16 cellular contexts compared by ENCODE assay signal in genomic region chr12:5524116-5524768, GRCh38.
A peak's percentile ranks its signal among the peaks of the same experiment; 100 is the strongest.
DNase-seq lines count a peak whose midpoint lies in the region; ATAC-seq, FAIRE-seq and TF ChIP-seq lines count a peak whose summit lies in the region.
"Had no signal": no experiment of that assay in that cellular context is flagged by ENCODE, and none has a peak within 500 bp of the region (broad histone marks: within the 10 kb centered on the region; RNA-seq: fewer than 3 reads in every experiment).

No MANE protein-coding gene starts in this region.

- H3K18ac ChIP-seq in IMR-90 (ENCODE audit: low read depth, low read length): no peak overlapping the region

- H3K27me3 ChIP-seq in IMR-90 (ENCODE audit: control insufficient read depth, insufficient read depth, low read length): no peaks in the 10 kb centered on the region
- no peaks in the 10 kb centered on the region for H3K27me3 ChIP-seq in esophagus muscularis mucosa

- H2BK15ac ChIP-seq in IMR-90 (ENCODE audit: low read depth, low read length): no peak overlapping the region

- no peaks in the 10 kb centered on the region for H3K4me1 ChIP-seq in IMR-90 (ENCODE audit: control insufficient read depth, insufficient read depth, low read length)
- no peaks in the 10 kb centered on the region for H3K4me1 ChIP-seq in esophagus muscularis mucosa

- no peak overlapping the region for H2AFZ ChIP-seq in IMR-90 (replicated peaks; ENCODE audit: low read length, poor library complexity)

- H4K91ac ChIP-seq in IMR-90 (ENCODE audit: insufficient read depth, low read depth, low read length): no peak overlapping the region

- no peak overlapping the region for H3K4me3 ChIP-seq in IMR-90 (ENCODE audit: insufficient read depth, low read depth, low read length)
- H3K4me3 ChIP-seq in esophagus muscularis mucosa: no peak overlapping the region

- no peak for TF ChIP-seq RAD21 in IMR-90 (IDR thresholded peaks at IDR 0.05; ENCODE audit: low read length)

- no peak for TF ChIP-seq EP300 in esophagus muscularis mucosa (IDR thresholded peaks at IDR 0.05)

- ATAC-seq in IMR-90 (ENCODE audit: low read depth) (no peak), HG02571 (IDR thresholded peaks at IDR 0.05; ENCODE audit: unreplicated experiment) (no peak), GM19035 (IDR thresholded peaks at IDR 0.05; ENCODE audit: unreplicated experiment) (no peak)
- ATAC-seq: CD8-positive, alpha-beta T cell; HCT116 had no signal

- H3K27ac ChIP-seq in IMR-90 (ENCODE audit: insufficient read depth, low read length): no peak overlapping the region
- no peak overlapping the region for H3K27ac ChIP-seq in esophagus muscularis mucosa (replicated peaks in 1 of 4)
- H3K27ac ChIP-seq: 22Rv1 had no signal

- TF ChIP-seq POLR2A in IMR-90 (IDR thresholded peaks at IDR 0.05; ENCODE audit: low read depth, low read length) (no peak), esophagus muscularis mucosa (IDR thresholded peaks at IDR 0.05; ENCODE audit: low read depth) (no peak)

- H3K36me3 Mint-ChIP-seq in activated CD4-positive, alpha-beta T cell treated with anti-CD3 and anti-CD28 coated beads, Interleukin-2, amount 10 ng/mL, durations not matched to agents 7 days and 5 days (ENCODE audit: low read depth): no peaks in the 10 kb centered on the region
- H3K36me3 Mint-ChIP-seq in osteocyte (ENCODE audit: unreplicated experiment): no peaks in the 10 kb centered on the region
- H3K36me3 Mint-ChIP-seq: CD14-positive monocyte; CD8-positive, alpha-beta T cell had no signal

- dilution Hi-C loops in IMR-90 (cut with HindIII; ENCODE audit: low sequenced_read_pairs, unreplicated experiment): no loop called here

- no peak overlapping the region for H4K8ac ChIP-seq in IMR-90 (ENCODE audit: low read depth in 2 of 2, low read length in 2 of 2)

- WGBS in IMR-90 (ENCODE audit: extremely low coverage in 2 of 2, insufficient read length in 1 of 2), 2 experiments: 96% methylated on average over 6 of the region's 12 CpGs; no CpG with 5 or more reads in 1 of the 2 experiments
- 92% methylated on average over 12 of the region's 12 CpGs for WGBS in esophagus muscularis mucosa

- H3K79me1 ChIP-seq in IMR-90 (ENCODE audit: low read depth in 1 of 2, low read length in 2 of 2): no peaks in the 10 kb centered on the region

- CTCF ChIA-PET in activated CD4-positive, alpha-beta T cell treated with anti-CD3 and anti-CD28 coated beads, Interleukin-2, amount 10 ng/mL, durations not matched to agents 7 days and 5 days (lab: Charles Lee): no interaction called here
- CTCF ChIA-PET in IMR-90 (lab: Yijun Ruan, JAX): interaction anchor here (1.1 kb wide), 1 partner anchor 27 kb away, joined by 3 read pairs; no protein-coding TSS in a partner anchor

- H2AK9ac ChIP-seq in IMR-90 (replicated peaks; ENCODE audit: low read depth, low read length, poor library complexity): peak overlapping the region; percentile 69

- no peak overlapping the region for H4K5ac ChIP-seq in IMR-90 (ENCODE audit: low read depth, low read length)

- H3K4me3 Mint-ChIP-seq in activated CD4-positive, alpha-beta T cell treated with anti-CD3 and anti-CD28 coated beads, Interleukin-2, amount 10 ng/mL, durations not matched to agents 7 days and 5 days: no peak overlapping the region
- H3K4me3 Mint-ChIP-seq in osteocyte (ENCODE audit: unreplicated experiment): no peak overlapping the region
- H3K4me3 Mint-ChIP-seq: CD14-positive monocyte; CD8-positive, alpha-beta T cell had no signal

- no peaks in the 10 kb centered on the region for H3K9me3 Mint-ChIP-seq in activated CD4-positive, alpha-beta T cell treated with anti-CD3 and anti-CD28 coated beads, Interleukin-2, amount 10 ng/mL, durations not matched to agents 7 days and 5 days
- no peaks in the 10 kb centered on the region for H3K9me3 Mint-ChIP-seq in osteocyte (ENCODE audit: unreplicated experiment)
- H3K9me3 Mint-ChIP-seq: CD8-positive, alpha-beta T cell had no signal

- no peak for FAIRE-seq in HTR-8/SVneo (lab: Jason Lieb, UNC)
- FAIRE-seq: H54 had no signal

- no peak overlapping the region for H3K4ac ChIP-seq in IMR-90 (ENCODE audit: low read depth, low read length)

- no peak overlapping the region for H3K23ac ChIP-seq in IMR-90 (ENCODE audit: low read depth, low read length)

- H3K9me3 ChIP-seq in IMR-90 (ENCODE audit: control insufficient read depth, insufficient read depth, low read length): no peaks in the 10 kb centered on the region
- no peaks in the 10 kb centered on the region for H3K9me3 ChIP-seq in esophagus muscularis mucosa

- DNase-seq in activated CD4-positive, alpha-beta T cell treated with anti-CD3 and anti-CD28 coated beads, Interleukin-2, amount 10 ng/mL, durations not matched to agents 7 days and 5 days: peak; percentile 4
- DNase-seq in activated CD4-positive, alpha-beta T cell treated with anti-CD3 and anti-CD28 coated beads for 4 hours: no peak
- DNase-seq in IMR-90 (no peak), esophagus muscularis mucosa (ENCODE audit: extremely low spot score) (peak; percentile 87), osteocyte (ENCODE audit: extremely low spot score, unreplicated experiment) (peak; percentile 67), HTR-8/SVneo (ENCODE audit: insufficient read length, low spot score) (no peak)
- DNase-seq: CD8-positive, alpha-beta T cell; COR-L47; DND-41; GF-D8 had no signal

- H3K9ac ChIP-seq in IMR-90 (ENCODE audit: low read depth, low read length): no peak overlapping the region

- TF ChIP-seq CTCF in IMR-90 (conservative IDR thresholded peaks at IDR 0.05; ENCODE audit: low read depth, low read length) (no peak), esophagus muscularis mucosa (IDR thresholded peaks at IDR 0.05) (no peak), osteocyte (IDR thresholded peaks at IDR 0.05) (no peak)

- BruUV-seq in IMR-90 (replicated peaks; lab: Mats Ljungman, UMichigan): no TSS peak

- intact Hi-C loops in IMR-90 (cut with micrococcal nuclease) (no loop called here), esophagus muscularis mucosa (cut with DNase I) (no loop called here)

- H3K14ac ChIP-seq in IMR-90 (replicated peaks; ENCODE audit: low read depth, low read length): no peak overlapping the region

- no peak overlapping the region for H2BK20ac ChIP-seq in IMR-90 (ENCODE audit: low read depth, low read length)

- H2BK120ac ChIP-seq in IMR-90 (ENCODE audit: low read depth, low read length): no peak overlapping the region

- 0 out of 2 replicates have a peak, but pooled peaks cover 10% of the 10 kb centered on the region for H3K9me1 ChIP-seq in IMR-90 (ENCODE audit: insufficient read depth, low read length)

- peaks cover 9% of the 10 kb centered on the region for H3K27me3 Mint-ChIP-seq in activated CD4-positive, alpha-beta T cell treated with anti-CD3 and anti-CD28 coated beads, Interleukin-2, amount 10 ng/mL, durations not matched to agents 7 days and 5 days
- H3K27me3 Mint-ChIP-seq in osteocyte (ENCODE audit: unreplicated experiment): peaks cover 11% of the 10 kb centered on the region

- H3K36me3 ChIP-seq in IMR-90 (ENCODE audit: control insufficient read depth, insufficient read depth, low read length) (no peaks in the 10 kb centered on the region), esophagus muscularis mucosa (no peaks in the 10 kb centered on the region)

- H4K20me1 ChIP-seq in IMR-90 (ENCODE audit: insufficient read depth, low read length): no peaks in the 10 kb centered on the region

- POLR2A ChIA-PET in activated CD4-positive, alpha-beta T cell treated with anti-CD3 and anti-CD28 coated beads, Interleukin-2, amount 10 ng/mL, durations not matched to agents 7 days and 5 days (lab: Charles Lee): no interaction called here
- POLR2A ChIA-PET in IMR-90 (lab: Charles Lee; ENCODE audit: unreplicated experiment): no interaction called here

- no peak overlapping the region for H3K56ac ChIP-seq in IMR-90 (ENCODE audit: extremely low read depth, insufficient read depth, low read length)

- H3K4me1 Mint-ChIP-seq in activated CD4-positive, alpha-beta T cell treated with anti-CD3 and anti-CD28 coated beads, Interleukin-2, amount 10 ng/mL, durations not matched to agents 7 days and 5 days: no peaks in the 10 kb centered on the region
- no peaks in the 10 kb centered on the region for H3K4me1 Mint-ChIP-seq in osteocyte (ENCODE audit: unreplicated experiment)
- H3K4me1 Mint-ChIP-seq: CD14-positive monocyte had no signal

- H3K27ac Mint-ChIP-seq in activated CD4-positive, alpha-beta T cell treated with anti-CD3 and anti-CD28 coated beads, Interleukin-2, amount 10 ng/mL, durations not matched to agents 7 days and 5 days: no peak overlapping the region
- no peak overlapping the region for H3K27ac Mint-ChIP-seq in osteocyte (ENCODE audit: unreplicated experiment)
- H3K27ac Mint-ChIP-seq: CD8-positive, alpha-beta T cell had no signal

- in situ Hi-C loops in IMR-90 (cut with MboI; ENCODE audit: low sequenced_read_pairs): no loop called here

- H2BK5ac ChIP-seq in IMR-90 (ENCODE audit: low read depth, low read length, poor library complexity, severe bottlenecking): no peak overlapping the region

- H3K4me2 ChIP-seq in IMR-90 (ENCODE audit: low read depth, low read length): no peak overlapping the region

- H2AK5ac ChIP-seq in IMR-90 (ENCODE audit: low read depth, low read length): no peak overlapping the region

TF ChIP-seq in IMR-90, 13 proteins besides CTCF, POLR2A, EP300 and RAD21:
- TF ChIP-seq BHLHE40 (IDR thresholded peaks at IDR 0.05; ENCODE audit: low read depth, low read length) (no peak), MXI1 (IDR thresholded peaks at IDR 0.05; ENCODE audit: borderline replicate concordance, low read depth, low read length) (no peak), CEBPB (IDR thresholded peaks at IDR 0.05; ENCODE audit: low read depth, low read length) (no peak), MAZ (IDR thresholded peaks at IDR 0.05; ENCODE audit: borderline replicate concordance, low read depth, low read length) (no peak), RFX5 (IDR thresholded peaks at IDR 0.05; ENCODE audit: low read depth, low read length) (no peak), MAFK (IDR thresholded peaks at IDR 0.05; ENCODE audit: low read depth, low read length) (no peak), FOS (IDR thresholded peaks at IDR 0.05; ENCODE audit: low read depth, low read length) (no peak), CHD1 (IDR thresholded peaks at IDR 0.05; ENCODE audit: low read depth, low read length) (no peak)

Comparison
In these comparisons a context has a peak if more than half of its experiments do, and no peak if none do; other contexts are left out.
1. DNase-seq: peak in activated CD4-positive, alpha-beta T cell treated with anti-CD3 and anti-CD28 coated beads, Interleukin-2, amount 10 ng/mL, durations not matched to agents 7 days and 5 days (single experiment), esophagus muscularis mucosa (single experiment) and osteocyte (single experiment); none in activated CD4-positive, alpha-beta T cell treated with anti-CD3 and anti-CD28 coated beads for 4 hours (0 of 2), IMR-90 (single experiment) and HTR-8/SVneo (single experiment).